In genomic region chr15:32870240-32871033, GRCh38 we compare ENCODE assay signal across 9 cellular contexts.
DNase-seq lines count a peak whose midpoint lies in the region; ATAC-seq and TF ChIP-seq lines count a peak whose summit lies in the region.
"Had no signal": no experiment of that assay in that cellular context is flagged by ENCODE, and none has a peak within 500 bp of the region (broad histone marks: within the 10 kb centered on the region; RNA-seq: fewer than 3 reads in every experiment).

No MANE protein-coding gene starts in this region.

- H3K9me3 Mint-ChIP-seq in neural progenitor cell = no peaks in the 10 kb centered on the region
- H3K9me3 Mint-ChIP-seq: dendritic cell treated with granulocyte-macrophage colony-stimulating factor and Interleukin-4, amounts not matched to agents 40 ng/mL and 50 ng/mL, for 4 days had no signal

- H3K4me3 Mint-ChIP-seq in neural progenitor cell = no peak overlapping the region
- H3K4me3 Mint-ChIP-seq: dendritic cell treated with granulocyte-macrophage colony-stimulating factor and Interleukin-4, amounts not matched to agents 40 ng/mL and 50 ng/mL, for 4 days had no signal

- peaks cover 12% of the 10 kb centered on the region for H3K4me1 Mint-ChIP-seq in neural progenitor cell

- H4K20me1 ChIP-seq in neural progenitor cell (ENCODE audit: low read depth) = no peaks in the 10 kb centered on the region

- H2AFZ ChIP-seq in neural progenitor cell (replicated peaks) = no peak overlapping the region

- peak; percentile 65 for ATAC-seq in HG02571 (IDR thresholded peaks at IDR 0.05; ENCODE audit: unreplicated experiment)
- peak; percentile 50 for ATAC-seq in RWPE2 (ENCODE audit: low read depth)

- H3K36me3 ChIP-seq in GM06990 (ENCODE audit: control insufficient read depth, insufficient read depth, low read length) = no peaks in the 10 kb centered on the region
- H3K36me3 ChIP-seq in RWPE2 (ENCODE audit: low read depth) = no peaks in the 10 kb centered on the region
- no peaks in the 10 kb centered on the region for H3K36me3 ChIP-seq in neural progenitor cell

- no peaks in the 10 kb centered on the region for H3K27me3 Mint-ChIP-seq in neural progenitor cell (ENCODE audit: insufficient read depth, low read depth)
- H3K27me3 Mint-ChIP-seq: dendritic cell treated with granulocyte-macrophage colony-stimulating factor and Interleukin-4, amounts not matched to agents 40 ng/mL and 50 ng/mL, for 4 days had no signal

- no peak overlapping the region for H3K27ac Mint-ChIP-seq in neural progenitor cell

- no peaks in the 10 kb centered on the region for H3K36me3 Mint-ChIP-seq in neural progenitor cell

- intact Hi-C loops in posterior vena cava (cut with DNase I) = no loop called here

- H3K9me3 ChIP-seq in RWPE2 (ENCODE audit: severe bottlenecking) (no peaks in the 10 kb centered on the region), neural progenitor cell (ENCODE audit: low read depth) (no peaks in the 10 kb centered on the region)

- H3K4me1 ChIP-seq in RWPE2 (ENCODE audit: insufficient read depth, poor library complexity, severe bottlenecking) = peaks cover 9% of the 10 kb centered on the region
- H3K4me1 ChIP-seq in neural progenitor cell = peaks cover 12% of the 10 kb centered on the region

- no peak overlapping the region for H3K9ac ChIP-seq in neural progenitor cell

- H3K4me3 ChIP-seq in GM06990 (replicated peaks; ENCODE audit: low read depth, low read length) = no peak overlapping the region; the same call in 1 of the 2 replicates
- no peak overlapping the region for H3K4me3 ChIP-seq in RWPE2 (ENCODE audit: severe bottlenecking)
- no peak overlapping the region for H3K4me3 ChIP-seq in neural progenitor cell

- H3K27ac ChIP-seq in RWPE2 (ENCODE audit: poor library complexity, severe bottlenecking) = no peak overlapping the region
- H3K27ac ChIP-seq in neural progenitor cell = no peak overlapping the region

- no peak for TF ChIP-seq CTCF in GM06990 (IDR thresholded peaks at IDR 0.05; ENCODE audit: insufficient read depth, low read length, poor library complexity, severe bottlenecking)
- TF ChIP-seq CTCF in RWPE2 (IDR thresholded peaks at IDR 0.05; ENCODE audit: poor library complexity, severe bottlenecking) = no peak
- TF ChIP-seq CTCF in neural progenitor cell (IDR thresholded peaks at IDR 0.05) = no peak

- no peaks in the 10 kb centered on the region for H3K27me3 ChIP-seq in GM06990 (replicated peaks; ENCODE audit: control insufficient read depth, insufficient read depth, low read length)
- no peaks in the 10 kb centered on the region for H3K27me3 ChIP-seq in RWPE2 (ENCODE audit: insufficient read depth, poor library complexity, severe bottlenecking)
- H3K27me3 ChIP-seq in neural progenitor cell = no peaks in the 10 kb centered on the region

- DNase-seq in GM06990 (ENCODE audit: extremely low read depth, insufficient read length) = peak; percentile 38
- DNase-seq in RWPE2 (ENCODE audit: low spot score) = no peak
- DNase-seq in iris pigment epithelial cell (ENCODE audit: low read depth) = peak; percentile 96
- DNase-seq in posterior vena cava (ENCODE audit: low spot score) = no peak
- no peak for DNase-seq in NCI-H748 (lab: John Stamatoyannopoulos, UW; ENCODE audit: unreplicated experiment)
- no peak for DNase-seq in neural progenitor cell (ENCODE audit: low spot score)
- no peak for DNase-seq in NCI-H2196 treated with DMSO at 0.1 percent for 48 hours (lab: John Stamatoyannopoulos, UW; ENCODE audit: unreplicated experiment)

- H3K79me2 ChIP-seq in neural progenitor cell (ENCODE audit: low read depth) = no peaks in the 10 kb centered on the region

- H3F3A ChIP-seq in neural progenitor cell (ENCODE audit: low read depth) = peaks cover 12% of the 10 kb centered on the region

- H3K4me2 ChIP-seq in neural progenitor cell = no peak overlapping the region

Comparison
In these comparisons a context has a peak if more than half of its experiments do, and no peak if none do; other contexts are left out.
1. DNase-seq: peak in GM06990 (single experiment) and iris pigment epithelial cell (single experiment); none in RWPE2 (single experiment), posterior vena cava (single experiment), NCI-H748 (single experiment), neural progenitor cell (single experiment) and NCI-H2196 treated with DMSO at 0.1 percent for 48 hours (single experiment).